20 cellular contexts compared by ENCODE assay signal in genomic region chr6:99605074-99605726, GRCh38. TPM values are rescaled to one million over a fixed set of nuclear protein-coding genes. Genes with fewer than 3 reads are reported as not detected.
A peak's percentile ranks its signal among the peaks of the same experiment; 100 is the strongest.
DNase-seq lines count a peak whose midpoint lies in the region; ATAC-seq, FAIRE-seq and TF ChIP-seq lines count a peak whose summit lies in the region.
"Had no signal": no experiment of that assay in that cellular context is flagged by ENCODE, and none has a peak within 500 bp of the region (broad histone marks: within the 10 kb centered on the region; RNA-seq: fewer than 3 reads in every experiment).

No MANE protein-coding gene starts in this region.

- no peaks in the 10 kb centered on the region for H3K9me3 ChIP-seq in DOHH2 (ENCODE audit: control insufficient read depth, insufficient read depth, low read length)
- H3K9me3 ChIP-seq in H1 (ENCODE audit: insufficient read depth in 2 of 2, low read depth in 1 of 2, low read length in 1 of 2), result no peaks in the 10 kb centered on the region

- peaks cover 5% of the 10 kb centered on the region for H3K4me1 Mint-ChIP-seq in progenitor cell of endocrine pancreas (ENCODE audit: low read depth)

- H3K4me3 Mint-ChIP-seq in progenitor cell of endocrine pancreas (ENCODE audit: low read depth), result no peak overlapping the region

- H3K27ac ChIP-seq in DOHH2 (ENCODE audit: low read depth, low read length) (no peak overlapping the region), H1 (ENCODE audit: low read depth, low read length) (no peak overlapping the region)
- H3K27ac ChIP-seq: cardiac muscle cell had no signal

- H3K9me3 Mint-ChIP-seq in progenitor cell of endocrine pancreas (ENCODE audit: low read depth), result no peaks in the 10 kb centered on the region

- H3F3A ChIP-seq in DOHH2 (ENCODE audit: control insufficient read depth, insufficient read depth), result 0 out of 2 replicates have a peak, but pooled peaks cover under 1% of the 10 kb centered on the region

- no peaks in the 10 kb centered on the region for H3K9me2 ChIP-seq in DOHH2 (replicated peaks; ENCODE audit: control insufficient read depth, low read length)

- H3K36me3 ChIP-seq in DOHH2 (ENCODE audit: control insufficient read depth, low read length) (no peaks in the 10 kb centered on the region), H7 (replicated peaks; ENCODE audit: control insufficient read depth, insufficient read depth, low read length) (no peaks in the 10 kb centered on the region), H1 (ENCODE audit: control insufficient read depth in 2 of 4, insufficient read depth in 4 of 4, low read length in 3 of 4) (no peaks in the 10 kb centered on the region; a peak in 1 of 8 replicates)
- H3K36me3 ChIP-seq: cardiac muscle cell had no signal

- H3K4me3 ChIP-seq in DOHH2 (ENCODE audit: low read length) (no peak overlapping the region), H7 (ENCODE audit: insufficient read depth, low read depth, low read length) (no peak overlapping the region), H1 (ENCODE audit: extremely low read depth in 1 of 4, insufficient read depth in 2 of 4, low read depth in 3 of 4, low read length in 4 of 4) (no peak overlapping the region)
- H3K4me3 ChIP-seq: cardiac muscle cell had no signal

- no peak overlapping the region for H3K4ac ChIP-seq in H1 (replicated peaks; ENCODE audit: insufficient read length, low read depth, low read length)

- ATAC-seq in GM21737 (IDR thresholded peaks at IDR 0.05; ENCODE audit: unreplicated experiment) (no peak), GM19463 (IDR thresholded peaks at IDR 0.05; ENCODE audit: unreplicated experiment) (no peak)
- ATAC-seq: T-cell had no signal

- no peak overlapping the region for H2AK5ac ChIP-seq in H1 (ENCODE audit: low read depth, low read length)

- H3K9ac ChIP-seq in H1 (replicated peaks in 1 of 4; ENCODE audit: extremely low read depth in 1 of 4, low read depth in 3 of 4, low read length in 3 of 4), result no peak overlapping the region

- H2BK12ac ChIP-seq in H1 (ENCODE audit: low read depth, low read length), result no peak overlapping the region

- H3K79me1 ChIP-seq in H1 (ENCODE audit: low read depth, low read length), result no peaks in the 10 kb centered on the region

- no peaks in the 10 kb centered on the region; the same call in 1 of the 2 replicates for H3K23me2 ChIP-seq in H1 (ENCODE audit: low read depth, low read length)

- H3K18ac ChIP-seq in H1 (ENCODE audit: extremely low read depth, low read length), result no peak overlapping the region

- H4K20me1 ChIP-seq in DOHH2 (ENCODE audit: control insufficient read depth, insufficient read depth, low read depth, low read length) (no peaks in the 10 kb centered on the region), H1 (replicated peaks in 1 of 2; ENCODE audit: control insufficient read depth in 1 of 2, insufficient read depth in 2 of 2, low read length in 2 of 2) (peaks cover 18 to 32% of the 10 kb centered on the region in 2 experiments)

- POLR2A ChIA-PET in H1 (lab: Charles Lee; ENCODE audit: partially characterized antibody), result interaction anchor here (0.7 to 1.1 kb wide), 5 partner anchors 9 to 217 kb away, joined by 3 to 5 read pairs (median 3); no protein-coding TSS in a partner anchor

- H3K14ac ChIP-seq in H1 (ENCODE audit: insufficient read length), result no peak overlapping the region

- H2BK15ac ChIP-seq in H1 (ENCODE audit: low read length), result no peak overlapping the region

- H3K79me2 ChIP-seq in DOHH2 (ENCODE audit: control insufficient read depth, low read length), result no peaks in the 10 kb centered on the region
- H3K79me2 ChIP-seq in H1 (ENCODE audit: control insufficient read depth in 1 of 2, insufficient read depth in 2 of 2, low read length in 2 of 2), result no peaks in the 10 kb centered on the region

- no peak overlapping the region for H2BK20ac ChIP-seq in H1 (ENCODE audit: low read length)

- H2BK5ac ChIP-seq in H1 (ENCODE audit: low read depth, low read length), result no peak overlapping the region

- CTCF ChIA-PET in H1 (lab: Charles Lee; ENCODE audit: partially characterized antibody), result interaction anchor here (0.6 to 2.9 kb wide), 22 partner anchors 9 to 849 kb away, joined by 3 to 22 read pairs (median 4); partner anchors contain the start of gene CCNC

- H3K4me1 ChIP-seq in DOHH2 (ENCODE audit: control insufficient read depth, low read length) (peaks cover 5% of the 10 kb centered on the region), H1 (replicated peaks in 1 of 4; ENCODE audit: control insufficient read depth in 3 of 4, insufficient read depth in 4 of 4, low read length in 3 of 4) (peaks cover 0 to 28% (median 9%) of the 10 kb centered on the region in 4 experiments; a peak in 5 of 7 replicates)

- WGBS in H1 (ENCODE audit: extremely low coverage in 1 of 2, insufficient coverage in 1 of 2, insufficient read length in 1 of 2, insufficient replicate concordance in 2 of 2, low coverage in 1 of 2, low lambda C conversion rate in 2 of 2, missing lambda C conversion rate in 1 of 2), 2 experiments, result 12% methylated on average over 20 of the region's 20 CpGs; no CpG with 5 or more reads in 1 of the 2 experiments

- H3K23ac ChIP-seq in H1 (ENCODE audit: insufficient read length), result no peak overlapping the region

- peaks cover 95% of the 10 kb centered on the region for H3K27me3 Mint-ChIP-seq in progenitor cell of endocrine pancreas

- peak; percentile 38 to 42 for TF ChIP-seq RAD21 in H1 (IDR thresholded peaks at IDR 0.05 in 1 of 2, conservative IDR thresholded peaks at IDR 0.05 in 1 of 2; ENCODE audit: low read depth in 2 of 2, low read length in 2 of 2)

- no peak overlapping the region for H3K56ac ChIP-seq in H1 (replicated peaks; ENCODE audit: insufficient read length, low read depth, low read length)

- no peak overlapping the region for H3K27ac Mint-ChIP-seq in progenitor cell of endocrine pancreas
- H3K27ac Mint-ChIP-seq: activated naive CD8-positive, alpha-beta T cell treated with anti-CD3 and anti-CD28 coated beads, Interleukin-2, amount 10 ng/mL, durations not matched to agents 7 days and 5 days; CD14-positive monocyte had no signal

- H3K27me3 ChIP-seq in DOHH2 (ENCODE audit: control insufficient read depth, low read length) (peaks cover 66% of the 10 kb centered on the region), H7 (ENCODE audit: control insufficient read depth, insufficient read depth, low read length) (peaks cover 100% of the 10 kb centered on the region), H1 (replicated peaks in 1 of 4; ENCODE audit: control insufficient read depth in 3 of 4, extremely low read depth in 1 of 4, insufficient read depth in 3 of 4, low read length in 3 of 4) (peaks cover 97 to 100% (median 99%) of the 10 kb centered on the region in 4 experiments)

- no peaks in the 10 kb centered on the region for H3K36me3 Mint-ChIP-seq in progenitor cell of endocrine pancreas (ENCODE audit: insufficient read depth)
- H3K36me3 Mint-ChIP-seq: T-cell had no signal

- no peak overlapping the region for H2BK120ac ChIP-seq in H1 (replicated peaks; ENCODE audit: low read depth, low read length)

- TF ChIP-seq EP300 in H1 (IDR thresholded peaks at IDR 0.05; ENCODE audit: borderline replicate concordance in 1 of 2, low read depth in 2 of 2, low read length in 2 of 2), result no peak

- no peak overlapping the region for H4K8ac ChIP-seq in H1 (ENCODE audit: extremely low read depth, insufficient read depth, low read length)

- H4K5ac ChIP-seq in H1 (ENCODE audit: insufficient read length, low read depth, low read length), result no peak overlapping the region

- peak; percentile 36 for FAIRE-seq in H1 (lab: Jason Lieb, UNC)
- FAIRE-seq: GM12891 had no signal

- DNase-seq in H7 (peak; percentile 67), H1 (ENCODE audit: low read depth in 1 of 2, low spot score in 2 of 2) (peak in 1 of 2 experiments; percentile 68), progenitor cell of endocrine pancreas (ENCODE audit: low spot score, unreplicated experiment) (no peak), C1 segment of cervical spinal cord (lab: John Stamatoyannopoulos, UW) (no peak)
- DNase-seq: activated CD4-positive, CD25-positive, alpha-beta regulatory T cell; activated CD8-positive, alpha-beta memory T cell treated with anti-CD3 and anti-CD28 coated beads, Interleukin-2, amount 50 U/mL, for 48 hours; activated naive CD8-positive, alpha-beta T cell treated with anti-CD3 and anti-CD28 coated beads, Interleukin-2, amount 10 ng/mL, durations not matched to agents 7 days and 5 days; effector memory CD4-positive, alpha-beta T cell; NCI-H82; RPMI8226; T-cell had no signal

- TF ChIP-seq CTCF in DOHH2 (IDR thresholded peaks at IDR 0.05; ENCODE audit: low read depth, low read length, poor library complexity, severe bottlenecking) (peak; percentile 24), H1 (IDR thresholded peaks at IDR 0.05; ENCODE audit: control extremely low read depth in 1 of 3, insufficient read depth in 1 of 3, low read depth in 1 of 3, low read length in 3 of 3) (peak; percentile 47 to 88 (median 74)), progenitor cell of endocrine pancreas (IDR thresholded peaks at IDR 0.05; ENCODE audit: unreplicated experiment) (peak; percentile 41)

- no peak overlapping the region for H4K91ac ChIP-seq in H1 (replicated peaks; ENCODE audit: insufficient read length, low read length)

- H2AFZ ChIP-seq in H1 (ENCODE audit: low read length), result no peak overlapping the region

- H3K4me2 ChIP-seq in DOHH2 (ENCODE audit: low read length), result no peak overlapping the region
- peak overlapping the region; percentile 2 to 36; a peak in 2 of 4 replicates for H3K4me2 ChIP-seq in H1 (ENCODE audit: insufficient read depth in 1 of 2, low read depth in 2 of 2, low read length in 2 of 2)

- TF ChIP-seq POLR2A in H1 (IDR thresholded peaks at IDR 0.05; ENCODE audit: control extremely low read depth in 1 of 2, low read depth in 2 of 2, low read length in 2 of 2), result no peak

RNA-seq across cellular contexts. Expression of gene PRDM13, which starts 1.4 kb away (rescaled TPM):
- total RNA-seq in H7 (2014; rRNA removed; shearing (Covaris generic)), result 0.14 TPM in 1 of 2 replicates, not detected in the other
- 0.09 and 0.13 TPM in 2 replicates for total RNA-seq in H1 (2021; fragmentation: NEBNext Ultra II Directional; extraction: Animal tissue kit (Norgen Biotek cat#: 25700))
- 0.05 and 0.06 TPM in 2 replicates for polyA plus RNA-seq in H1 (2011; rRNA removed)
- 0.10 TPM for polyA plus RNA-seq in H1 (2011; cell fraction: cytosol; rRNA removed)
- polyA plus RNA-seq in H1 (2011; cell fraction: nucleus; rRNA removed), result 0.03 TPM
- 0.07 to 0.10 TPM in 2 of 4 replicates, not detected in the others for polyA plus RNA-seq in H1 (2012, experiment 1 of 2)
- polyA plus RNA-seq in H1 (2012, experiment 2 of 2), result 0.16 TPM
- 0.10 TPM for polyA plus RNA-seq in H1 (2013, experiment 1 of 2)
- 0.13 TPM for polyA plus RNA-seq in H1 (2013, experiment 2 of 2)
- 0.05 TPM in 1 of 2 replicates, not detected in the other for polyA minus RNA-seq in H1 (2011; rRNA and poly(A)+ RNA removed)
- polyA minus RNA-seq in H1 (2011; cell fraction: cytosol; rRNA and poly(A)+ RNA removed), result not detected
- polyA minus RNA-seq in H1 (2011; cell fraction: nucleus; rRNA and poly(A)+ RNA removed), result 0.30 TPM
- not detected in 2 replicates for total RNA-seq in progenitor cell of endocrine pancreas
- total RNA-seq: activated naive CD8-positive, alpha-beta T cell treated with anti-CD3 and anti-CD28 coated beads, Interleukin-2, amount 10 ng/mL, durations not matched to agents 7 days and 5 days; cardiac muscle cell; liver; pulmonary artery endothelial cell; T-cell; temporal lobe had no signal
- polyA plus RNA-seq: cardiac muscle cell, CD14-positive monocyte, liver had no signal

RNA-seq across cellular contexts. Expression of gene CCNC, which starts 36.7 kb away (rescaled TPM):
- 118 and 127 TPM in 2 replicates for total RNA-seq in H7 (2014; rRNA removed; shearing (Covaris generic))
- 94.5 and 107 TPM in 2 replicates for total RNA-seq in H1 (2021; fragmentation: NEBNext Ultra II Directional; extraction: Animal tissue kit (Norgen Biotek cat#: 25700))
- polyA plus RNA-seq in H1 (2011; rRNA removed), result 20.1 and 45.4 TPM in 2 replicates
- 53.2 TPM for polyA plus RNA-seq in H1 (2011; cell fraction: cytosol; rRNA removed)
- polyA plus RNA-seq in H1 (2011; cell fraction: nucleus; rRNA removed), result 18.5 TPM
- 45.0 to 56.3 TPM (median 50.3 TPM) in 4 replicates for polyA plus RNA-seq in H1 (2012, experiment 1 of 2)
- 10.3 TPM for polyA plus RNA-seq in H1 (2012, experiment 2 of 2)
- polyA plus RNA-seq in H1 (2013, experiment 1 of 2), result 59.4 TPM
- polyA plus RNA-seq in H1 (2013, experiment 2 of 2), result 57.2 TPM
- 100.0 and 164 TPM in 2 replicates for polyA minus RNA-seq in H1 (2011; rRNA and poly(A)+ RNA removed)
- polyA minus RNA-seq in H1 (2011; cell fraction: cytosol; rRNA and poly(A)+ RNA removed), result 66.6 TPM
- 52.5 TPM for polyA minus RNA-seq in H1 (2011; cell fraction: nucleus; rRNA and poly(A)+ RNA removed)
- total RNA-seq in progenitor cell of endocrine pancreas, result 73.0 and 74.5 TPM in 2 replicates

Comparison
In these comparisons a context has a peak if more than half of its experiments do, and no peak if none do; other contexts are left out.
1. CTCF ChIP-seq: peak in every context shown above with its lines; median percentile 74 in H1; 41 in progenitor cell of endocrine pancreas; 24 in DOHH2.